1 cellular context compared by ENCODE assay signal in genomic region chr17:64369007-64369893, GRCh38.
TF ChIP-seq lines count a peak whose summit lies in the region.

No MANE protein-coding gene starts in this region.

TF ChIP-seq in HepG2, 621 proteins besides CTCF, POLR2A, EP300 and RAD21 (continued from another document and continues in another):
- TF ChIP-seq ZSCAN5A (CRISPR knock-in tag; IDR thresholded peaks at IDR 0.05; ENCODE audit: borderline replicate concordance) = no peak
- no peak for TF ChIP-seq SMARCE1 (IDR thresholded peaks at IDR 0.05; ENCODE audit: borderline replicate concordance)
- TF ChIP-seq ZNF282 (IDR thresholded peaks at IDR 0.05; ENCODE audit: partially characterized antibody) = no peak
- peak; percentile 85 for TF ChIP-seq ESRRA (CRISPR knock-in tag; IDR thresholded peaks at IDR 0.05; ENCODE audit: low read depth)
- no peak for TF ChIP-seq PLRG1 (conservative IDR thresholded peaks at IDR 0.05)
- TF ChIP-seq ZNF557 (CRISPR knock-in tag; IDR thresholded peaks at IDR 0.05) = no peak
- no peak; the same call in 1 of the 2 replicates for TF ChIP-seq GATAD1 (CRISPR knock-in tag; IDR thresholded peaks at IDR 0.05)
- TF ChIP-seq ZNF343 (CRISPR knock-in tag; IDR thresholded peaks at IDR 0.05) = no peak
- peak; percentile 72 for TF ChIP-seq ZMYM4 (CRISPR knock-in tag; IDR thresholded peaks at IDR 0.05)
- TF ChIP-seq ZNF446 (CRISPR knock-in tag; IDR thresholded peaks at IDR 0.05) = no peak
- peak; percentile 68; the same call in 1 of the 2 replicates for TF ChIP-seq HINFP (CRISPR knock-in tag; IDR thresholded peaks at IDR 0.05; ENCODE audit: low read depth)
- TF ChIP-seq ZNF558 (CRISPR knock-in tag; IDR thresholded peaks at IDR 0.05; ENCODE audit: borderline replicate concordance) = no peak
- TF ChIP-seq NR2C2 (CRISPR knock-in tag; IDR thresholded peaks at IDR 0.05; ENCODE audit: borderline replicate concordance) = peak; percentile 37; the same call in 1 of the 2 replicates
- peak; percentile 40; the same call in 1 of the 2 replicates for TF ChIP-seq ELF3 (CRISPR knock-in tag; IDR thresholded peaks at IDR 0.05)
- no peak for TF ChIP-seq MAFG (CRISPR knock-in tag; IDR thresholded peaks at IDR 0.05)
- TF ChIP-seq HHEX (CRISPR knock-in tag; IDR thresholded peaks at IDR 0.05) = peak; percentile 73
- TF ChIP-seq ZNF670 (CRISPR knock-in tag; IDR thresholded peaks at IDR 0.05; ENCODE audit: borderline replicate concordance) = no peak
- no peak for TF ChIP-seq ZNF891 (CRISPR knock-in tag; IDR thresholded peaks at IDR 0.05)
- TF ChIP-seq ZNF12 (CRISPR knock-in tag; IDR thresholded peaks at IDR 0.05) = peak; percentile 52
- peak; percentile 64 for TF ChIP-seq RXRA (CRISPR knock-in tag; IDR thresholded peaks at IDR 0.05)
- no peak for TF ChIP-seq ZNF660 (CRISPR knock-in tag; IDR thresholded peaks at IDR 0.05; ENCODE audit: borderline replicate concordance, low read depth)
- TF ChIP-seq, protein P1, sequence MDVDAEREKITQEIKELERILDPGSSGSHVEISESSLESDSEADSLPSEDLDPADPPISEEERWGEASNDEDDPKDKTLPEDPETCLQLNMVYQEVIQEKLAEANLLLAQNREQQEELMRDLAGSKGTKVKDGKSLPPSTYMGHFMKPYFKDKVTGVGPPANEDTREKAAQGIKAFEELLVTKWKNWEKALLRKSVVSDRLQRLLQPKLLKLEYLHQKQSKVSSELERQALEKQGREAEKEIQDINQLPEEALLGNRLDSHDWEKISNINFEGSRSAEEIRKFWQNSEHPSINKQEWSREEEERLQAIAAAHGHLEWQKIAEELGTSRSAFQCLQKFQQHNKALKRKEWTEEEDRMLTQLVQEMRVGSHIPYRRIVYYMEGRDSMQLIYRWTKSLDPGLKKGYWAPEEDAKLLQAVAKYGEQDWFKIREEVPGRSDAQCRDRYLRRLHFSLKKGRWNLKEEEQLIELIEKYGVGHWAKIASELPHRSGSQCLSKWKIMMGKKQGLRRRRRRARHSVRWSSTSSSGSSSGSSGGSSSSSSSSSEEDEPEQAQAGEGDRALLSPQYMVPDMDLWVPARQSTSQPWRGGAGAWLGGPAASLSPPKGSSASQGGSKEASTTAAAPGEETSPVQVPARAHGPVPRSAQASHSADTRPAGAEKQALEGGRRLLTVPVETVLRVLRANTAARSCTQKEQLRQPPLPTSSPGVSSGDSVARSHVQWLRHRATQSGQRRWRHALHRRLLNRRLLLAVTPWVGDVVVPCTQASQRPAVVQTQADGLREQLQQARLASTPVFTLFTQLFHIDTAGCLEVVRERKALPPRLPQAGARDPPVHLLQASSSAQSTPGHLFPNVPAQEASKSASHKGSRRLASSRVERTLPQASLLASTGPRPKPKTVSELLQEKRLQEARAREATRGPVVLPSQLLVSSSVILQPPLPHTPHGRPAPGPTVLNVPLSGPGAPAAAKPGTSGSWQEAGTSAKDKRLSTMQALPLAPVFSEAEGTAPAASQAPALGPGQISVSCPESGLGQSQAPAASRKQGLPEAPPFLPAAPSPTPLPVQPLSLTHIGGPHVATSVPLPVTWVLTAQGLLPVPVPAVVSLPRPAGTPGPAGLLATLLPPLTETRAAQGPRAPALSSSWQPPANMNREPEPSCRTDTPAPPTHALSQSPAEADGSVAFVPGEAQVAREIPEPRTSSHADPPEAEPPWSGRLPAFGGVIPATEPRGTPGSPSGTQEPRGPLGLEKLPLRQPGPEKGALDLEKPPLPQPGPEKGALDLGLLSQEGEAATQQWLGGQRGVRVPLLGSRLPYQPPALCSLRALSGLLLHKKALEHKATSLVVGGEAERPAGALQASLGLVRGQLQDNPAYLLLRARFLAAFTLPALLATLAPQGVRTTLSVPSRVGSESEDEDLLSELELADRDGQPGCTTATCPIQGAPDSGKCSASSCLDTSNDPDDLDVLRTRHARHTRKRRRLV (CRISPR knock-in tag; IDR thresholded peaks at IDR 0.05) = no peak
- TF ChIP-seq TRIM22 (IDR thresholded peaks at IDR 0.05) = no peak
- TF ChIP-seq HOXA5 (CRISPR knock-in tag; IDR thresholded peaks at IDR 0.05) = peak; percentile 35; the same call in 1 of the 2 replicates
- TF ChIP-seq ZNF274 (CRISPR knock-in tag; IDR thresholded peaks at IDR 0.05) = peak; percentile 71; the same call in 1 of the 2 replicates
- TF ChIP-seq ZNF468 (CRISPR knock-in tag; IDR thresholded peaks at IDR 0.05) = no peak
- no peak for TF ChIP-seq SNRNP70 (IDR thresholded peaks at IDR 0.05; ENCODE audit: low read depth, low read length)
- TF ChIP-seq ZIK1 (CRISPR knock-in tag; IDR thresholded peaks at IDR 0.05; ENCODE audit: borderline replicate concordance, low read depth) = peak; percentile 74; the same call in 1 of the 2 replicates
- peak; percentile 17; the same call in 1 of the 2 replicates for TF ChIP-seq ZNF335 (CRISPR knock-in tag; IDR thresholded peaks at IDR 0.05)
- peak; percentile 82 for TF ChIP-seq ARID5B (CRISPR knock-in tag; IDR thresholded peaks at IDR 0.05)
- TF ChIP-seq NCOR1 (IDR thresholded peaks at IDR 0.05; ENCODE audit: borderline replicate concordance, low read length) = peak; percentile 6; the same call in 1 of the 2 replicates
- peak; percentile 47; the same call in 1 of the 2 replicates for TF ChIP-seq ZNF574 (CRISPR knock-in tag; IDR thresholded peaks at IDR 0.05)
- no peak for TF ChIP-seq ZNF747 (CRISPR knock-in tag; IDR thresholded peaks at IDR 0.05; ENCODE audit: borderline replicate concordance)
- no peak for TF ChIP-seq YEATS2 (CRISPR knock-in tag; IDR thresholded peaks at IDR 0.05; ENCODE audit: borderline replicate concordance)
- 0 out of 2 replicates have a peak, but pooled peaks have one; percentile 42 for TF ChIP-seq HOXA9 (CRISPR knock-in tag; IDR thresholded peaks at IDR 0.05; ENCODE audit: borderline replicate concordance)
- peak; percentile 28; the same call in 1 of the 2 replicates for TF ChIP-seq SPEN (CRISPR knock-in tag; IDR thresholded peaks at IDR 0.05; ENCODE audit: low read depth)
- TF ChIP-seq ISL2 (CRISPR knock-in tag; IDR thresholded peaks at IDR 0.05) = peak; percentile 69; the same call in 1 of the 2 replicates
- peak; percentile 45; the same call in 1 of the 2 replicates for TF ChIP-seq ZGPAT (CRISPR knock-in tag; IDR thresholded peaks at IDR 0.05)
- no peak for TF ChIP-seq HIVEP1 (CRISPR knock-in tag; IDR thresholded peaks at IDR 0.05)
- no peak for TF ChIP-seq THYN1 (CRISPR knock-in tag; IDR thresholded peaks at IDR 0.05; ENCODE audit: borderline replicate concordance, low read depth)
- TF ChIP-seq CEBPB (IDR thresholded peaks at IDR 0.05; ENCODE audit: borderline replicate concordance, low read depth, low read length) = no peak
- TF ChIP-seq HMG20A (CRISPR knock-in tag; IDR thresholded peaks at IDR 0.05; ENCODE audit: borderline replicate concordance) = peak; percentile 77
- TF ChIP-seq ZKSCAN8 (CRISPR knock-in tag; IDR thresholded peaks at IDR 0.05; ENCODE audit: borderline replicate concordance) = no peak
- TF ChIP-seq MTA1 (CRISPR knock-in tag; IDR thresholded peaks at IDR 0.05; ENCODE audit: borderline replicate concordance) = peak; percentile 82; the same call in 1 of the 2 replicates
- peak; percentile 52; the same call in 1 of the 2 replicates for TF ChIP-seq SOX5 (CRISPR knock-in tag; IDR thresholded peaks at IDR 0.05; ENCODE audit: borderline replicate concordance)
- TF ChIP-seq GTF3A (CRISPR knock-in tag; conservative IDR thresholded peaks at IDR 0.05) = no peak; the same call in 1 of the 2 replicates
- TF ChIP-seq SRF (IDR thresholded peaks at IDR 0.05; ENCODE audit: low read depth, low read length) = no peak
